1 cellular context compared by ENCODE assay signal in the genomic region with DNA sequence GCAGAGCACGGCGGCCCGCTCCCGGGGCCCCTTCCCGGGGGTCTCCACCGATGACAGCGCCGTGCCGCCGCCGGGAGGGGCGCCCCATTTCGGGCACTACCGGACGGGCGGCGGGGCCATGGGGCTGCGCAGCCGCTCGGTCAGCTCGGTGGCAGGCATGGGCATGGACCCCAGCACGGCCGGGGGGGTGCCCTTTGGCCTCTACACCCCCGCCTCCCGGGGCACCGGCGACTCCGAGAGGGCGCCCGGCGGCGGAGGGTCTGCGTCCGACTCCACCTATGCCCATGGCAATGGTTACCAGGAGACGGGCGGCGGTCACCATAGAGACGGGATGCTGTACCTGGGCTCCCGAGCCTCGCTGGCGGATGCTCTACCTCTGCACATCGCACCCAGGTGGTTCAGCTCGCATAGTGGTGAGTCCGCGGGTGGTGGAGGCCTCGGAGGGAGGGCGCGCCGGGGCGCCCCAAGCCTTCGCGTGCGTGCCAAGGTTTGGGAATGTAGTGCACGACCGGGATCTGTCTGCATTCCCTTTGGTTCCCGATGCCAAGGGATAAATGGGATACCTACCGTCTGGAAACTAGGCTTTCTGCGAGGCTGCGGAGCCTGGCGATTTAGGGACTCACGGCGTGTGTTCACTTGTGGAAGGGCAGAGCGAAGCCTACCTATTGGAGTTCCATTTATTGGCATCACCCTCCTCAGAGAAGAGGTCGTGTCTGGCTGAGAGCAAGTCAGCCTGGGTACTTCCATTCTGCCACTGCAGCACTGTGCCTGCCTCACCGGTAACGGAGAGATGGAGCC.
TF ChIP-seq lines count a peak whose summit lies in the region.

No MANE protein-coding gene starts in this region.

TF ChIP-seq in GM12878, 131 proteins besides CTCF, POLR2A, EP300 and RAD21:
- TF ChIP-seq NR2F1 (conservative IDR thresholded peaks at IDR 0.05) (peak; percentile 77), KLF5 (IDR thresholded peaks at IDR 0.05; ENCODE audit: partially characterized antibody) (peak; percentile 45), LARP7 (IDR thresholded peaks at IDR 0.05) (peak; percentile 63), CBX3 (IDR thresholded peaks at IDR 0.05; ENCODE audit: borderline replicate concordance, low read depth) (no peak), MYC (IDR thresholded peaks at IDR 0.05; ENCODE audit: insufficient read depth, insufficient read length, insufficient replicate concordance, low read length, severe bottlenecking) (no peak), GATAD2B (conservative IDR thresholded peaks at IDR 0.05; ENCODE audit: low read depth) (peak; percentile 61; the same call in 1 of the 2 replicates), PAX5 (IDR thresholded peaks at IDR 0.05; ENCODE audit: borderline replicate concordance, low read depth, low read length) (no peak), RCOR1 (conservative IDR thresholded peaks at IDR 0.05; ENCODE audit: low read depth, low read length) (0 out of 2 replicates have a peak, but pooled peaks have one; percentile 73), BHLHE40 (IDR thresholded peaks at IDR 0.05; ENCODE audit: borderline replicate concordance in 1 of 2, low read depth in 2 of 2, low read length in 1 of 2) (peak in 1 of 2 experiments; percentile 27; a peak in 1 of 4 replicates), CHD2 (IDR thresholded peaks at IDR 0.05; ENCODE audit: borderline replicate concordance, low read depth, low read length) (no peak), BMI1 (IDR thresholded peaks at IDR 0.05; ENCODE audit: borderline replicate concordance) (peak; percentile 70; the same call in 1 of the 2 replicates), YY1 (IDR thresholded peaks at IDR 0.05; ENCODE audit: low read depth, low read length) (no peak), HDAC6 (IDR thresholded peaks at IDR 0.05; ENCODE audit: unreplicated experiment) (peak; percentile 41), IKZF1 (conservative IDR thresholded peaks at IDR 0.05) (peak; percentile 33), MEF2B (IDR thresholded peaks at IDR 0.05; ENCODE audit: partially characterized antibody, poor library complexity, severe bottlenecking) (peak; percentile 9)
- TF ChIP-seq, protein P1, sequence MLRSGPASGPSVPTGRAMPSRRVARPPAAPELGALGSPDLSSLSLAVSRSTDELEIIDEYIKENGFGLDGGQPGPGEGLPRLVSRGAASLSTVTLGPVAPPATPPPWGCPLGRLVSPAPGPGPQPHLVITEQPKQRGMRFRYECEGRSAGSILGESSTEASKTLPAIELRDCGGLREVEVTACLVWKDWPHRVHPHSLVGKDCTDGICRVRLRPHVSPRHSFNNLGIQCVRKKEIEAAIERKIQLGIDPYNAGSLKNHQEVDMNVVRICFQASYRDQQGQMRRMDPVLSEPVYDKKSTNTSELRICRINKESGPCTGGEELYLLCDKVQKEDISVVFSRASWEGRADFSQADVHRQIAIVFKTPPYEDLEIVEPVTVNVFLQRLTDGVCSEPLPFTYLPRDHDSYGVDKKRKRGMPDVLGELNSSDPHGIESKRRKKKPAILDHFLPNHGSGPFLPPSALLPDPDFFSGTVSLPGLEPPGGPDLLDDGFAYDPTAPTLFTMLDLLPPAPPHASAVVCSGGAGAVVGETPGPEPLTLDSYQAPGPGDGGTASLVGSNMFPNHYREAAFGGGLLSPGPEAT (IDR thresholded peaks at IDR 0.05; ENCODE audit: low read depth) = no peak
- TF ChIP-seq, protein P2, sequence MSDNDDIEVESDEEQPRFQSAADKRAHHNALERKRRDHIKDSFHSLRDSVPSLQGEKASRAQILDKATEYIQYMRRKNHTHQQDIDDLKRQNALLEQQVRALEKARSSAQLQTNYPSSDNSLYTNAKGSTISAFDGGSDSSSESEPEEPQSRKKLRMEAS (IDR thresholded peaks at IDR 0.05; ENCODE audit: low read depth, low read length) = no peak
- TF ChIP-seq, protein P3, sequence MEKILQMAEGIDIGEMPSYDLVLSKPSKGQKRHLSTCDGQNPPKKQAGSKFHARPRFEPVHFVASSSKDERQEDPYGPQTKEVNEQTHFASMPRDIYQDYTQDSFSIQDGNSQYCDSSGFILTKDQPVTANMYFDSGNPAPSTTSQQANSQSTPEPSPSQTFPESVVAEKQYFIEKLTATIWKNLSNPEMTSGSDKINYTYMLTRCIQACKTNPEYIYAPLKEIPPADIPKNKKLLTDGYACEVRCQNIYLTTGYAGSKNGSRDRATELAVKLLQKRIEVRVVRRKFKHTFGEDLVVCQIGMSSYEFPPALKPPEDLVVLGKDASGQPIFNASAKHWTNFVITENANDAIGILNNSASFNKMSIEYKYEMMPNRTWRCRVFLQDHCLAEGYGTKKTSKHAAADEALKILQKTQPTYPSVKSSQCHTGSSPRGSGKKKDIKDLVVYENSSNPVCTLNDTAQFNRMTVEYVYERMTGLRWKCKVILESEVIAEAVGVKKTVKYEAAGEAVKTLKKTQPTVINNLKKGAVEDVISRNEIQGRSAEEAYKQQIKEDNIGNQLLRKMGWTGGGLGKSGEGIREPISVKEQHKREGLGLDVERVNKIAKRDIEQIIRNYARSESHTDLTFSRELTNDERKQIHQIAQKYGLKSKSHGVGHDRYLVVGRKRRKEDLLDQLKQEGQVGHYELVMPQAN (conservative IDR thresholded peaks at IDR 0.05) = peak; percentile 37; the same call in 1 of the 2 replicates
